8 cellular contexts compared by ENCODE assay signal in genomic region chr10:111076682-111077661, GRCh38. TPM values are rescaled to one million over a fixed set of nuclear protein-coding genes. Genes with fewer than 3 reads are reported as not detected.
DNase-seq lines count a peak whose midpoint lies in the region; ATAC-seq, FAIRE-seq and TF ChIP-seq lines count a peak whose summit lies in the region.

TSS of gene ADRA2A (plus strand) at chr10:111077029. CDS start at chr10:111077997, 968 bp downstream.

- H3K9me2 ChIP-seq in PC-9 (ENCODE audit: insufficient read depth) = no peaks in the 10 kb centered on the region

- H3K36me3 Mint-ChIP-seq in Calu3 (ENCODE audit: insufficient read depth, unreplicated experiment) = peaks cover 23% of the 10 kb centered on the region
- H3K36me3 Mint-ChIP-seq in activated naive CD8-positive, alpha-beta T cell = peaks cover 4% of the 10 kb centered on the region

- H3K79me2 ChIP-seq in parathyroid adenoma (no peaks in the 10 kb centered on the region), PC-9 (ENCODE audit: low read depth) (no peaks in the 10 kb centered on the region)

- H3K4me1 ChIP-seq in parathyroid adenoma (no peaks in the 10 kb centered on the region), PC-9 (replicated peaks; ENCODE audit: insufficient read depth) (no peaks in the 10 kb centered on the region)

- H3K4me3 ChIP-seq in parathyroid adenoma (ENCODE audit: low read depth, low read length) = peak within 1 kb of the TSS; percentile 45
- no peak within 1 kb of the TSS for H3K4me3 ChIP-seq in PC-9

- CTCF ChIA-PET in Calu3 (lab: Charles Lee) = interaction anchor here (0.6 to 1.8 kb wide), 15 partner anchors 30 to 1060 kb away, joined by 3 to 15 read pairs (median 4); partner anchors contain the start of genes BBIP1 and SHOC2
- CTCF ChIA-PET in PC-9 (lab: Charles Lee) = interaction anchor here (0.5 to 0.7 kb wide), 2 partner anchors 134 to 158 kb away, joined by 3 read pairs; partner anchors contain the start of genes BBIP1 and SHOC2

- FAIRE-seq in H54 (lab: Jason Lieb, UNC) = no peak

- H3K27me3 ChIP-seq in parathyroid adenoma (ENCODE audit: control insufficient read depth, insufficient read depth, low read length) (no peaks in the 10 kb centered on the region), PC-9 (ENCODE audit: insufficient read depth, low read depth) (0 out of 2 replicates have a peak, but pooled peaks cover 3% of the 10 kb centered on the region)

- H3K27ac Mint-ChIP-seq in Calu3 (ENCODE audit: unreplicated experiment) = no peak within 1 kb of the TSS
- no peak within 1 kb of the TSS for H3K27ac Mint-ChIP-seq in activated naive CD8-positive, alpha-beta T cell

- H3K27ac ChIP-seq in parathyroid adenoma (no peak within 1 kb of the TSS), PC-9 (no peak within 1 kb of the TSS)

- intact Hi-C loops in Calu3 (cut with micrococcal nuclease; ENCODE audit: unreplicated experiment) = loop anchor here (1.0 to 10.0 kb wide), 8 partner anchors 60 to 1058 kb away; no protein-coding TSS in a partner anchor
- intact Hi-C loops in left cardiac atrium (cut with DNase I) = loop anchor here in 1 of 2 donors (10.0 kb wide), 1 partner anchor 1058 kb away; no protein-coding TSS in a partner anchor
- intact Hi-C loops in PC-9 (cut with micrococcal nuclease; ENCODE audit: unreplicated experiment) = no loop called here

- no peaks in the 10 kb centered on the region for H3K9me3 Mint-ChIP-seq in Calu3 (ENCODE audit: low read depth, unreplicated experiment)
- no peaks in the 10 kb centered on the region for H3K9me3 Mint-ChIP-seq in activated naive CD8-positive, alpha-beta T cell (ENCODE audit: low read depth)

- H3K9me3 ChIP-seq in parathyroid adenoma (ENCODE audit: control insufficient read depth, low read length) (no peaks in the 10 kb centered on the region), PC-9 (ENCODE audit: insufficient read depth, low read depth) (no peaks in the 10 kb centered on the region)

- BruUV-seq in Calu3 (replicated peaks; lab: Mats Ljungman, UMichigan) (TSS peak; percentile 45), PC-9 (replicated peaks; lab: Mats Ljungman, UMichigan) (no TSS peak)

- peaks cover 7% of the 10 kb centered on the region for H3K4me1 Mint-ChIP-seq in Calu3 (ENCODE audit: low read depth, unreplicated experiment)
- H3K4me1 Mint-ChIP-seq in activated naive CD8-positive, alpha-beta T cell (ENCODE audit: low read depth) = peaks cover 14% of the 10 kb centered on the region

- POLR2A ChIA-PET in PC-9 (lab: Charles Lee; ENCODE audit: unreplicated experiment) = no interaction called here

- TF ChIP-seq POLR2A in H54 (IDR thresholded peaks at IDR 0.05; ENCODE audit: low read depth, low read length) = peak; percentile 42; the same call in 1 of the 2 replicates

- DNase-seq in Calu3 (peak; percentile 66), H54 (ENCODE audit: insufficient read length, low spot score) (no peak), NCI-H446 (lab: John Stamatoyannopoulos, UW) (peak; percentile 57 to 83), left cardiac atrium (peak; percentile 28), PC-9 (no peak)

- no peaks in the 10 kb centered on the region for H4K20me1 ChIP-seq in PC-9 (ENCODE audit: insufficient read depth)

- no peaks in the 10 kb centered on the region for H3K36me3 ChIP-seq in parathyroid adenoma (ENCODE audit: control insufficient read depth, insufficient read depth, low read length)
- no peaks in the 10 kb centered on the region for H3K36me3 ChIP-seq in PC-9 (ENCODE audit: low read depth)

- H3K27me3 Mint-ChIP-seq in Calu3 (ENCODE audit: unreplicated experiment) = peaks cover 37% of the 10 kb centered on the region
- peaks cover 36% of the 10 kb centered on the region for H3K27me3 Mint-ChIP-seq in activated naive CD8-positive, alpha-beta T cell

- H3K4me2 ChIP-seq in parathyroid adenoma (ENCODE audit: low read length) = peak within 1 kb of the TSS; percentile 68
- no peak within 1 kb of the TSS for H3K4me2 ChIP-seq in PC-9

- H2AFZ ChIP-seq in parathyroid adenoma = peak within 1 kb of the TSS; percentile 48
- H2AFZ ChIP-seq in PC-9 = no peak within 1 kb of the TSS

- ATAC-seq in left cardiac atrium (peak; percentile 70), HG02571 (IDR thresholded peaks at IDR 0.05; ENCODE audit: unreplicated experiment) (no peak)

- no peaks in the 10 kb centered on the region for H3F3A ChIP-seq in PC-9 (ENCODE audit: insufficient read depth, low read depth)

- peak within 1 kb of the TSS; percentile 88 for H3K4me3 Mint-ChIP-seq in Calu3 (ENCODE audit: low read depth, unreplicated experiment)
- H3K4me3 Mint-ChIP-seq in activated naive CD8-positive, alpha-beta T cell = peak within 1 kb of the TSS; percentile 78

- no peak for TF ChIP-seq CTCF in Calu3 (IDR thresholded peaks at IDR 0.05; ENCODE audit: unreplicated experiment)
- no peak for TF ChIP-seq CTCF in parathyroid adenoma (IDR thresholded peaks at IDR 0.05)
- no peak for TF ChIP-seq CTCF in PC-9 (conservative IDR thresholded peaks at IDR 0.05)

- no peak within 1 kb of the TSS for H3K9ac ChIP-seq in parathyroid adenoma

RNA-seq across cellular contexts. Expression of gene ADRA2A, which starts in this region (rescaled TPM):
- total RNA-seq in Calu3 (2022) (5.4 and 6.7 TPM in 2 replicates), left cardiac atrium (1 to 10 TPM; 3.6 to 4.3 TPM), PC-9 (2021) (not detected in 2 replicates)

Comparison
In these comparisons a context has a peak if more than half of its experiments do, and no peak if none do; other contexts are left out.
1. DNase-seq: peak in Calu3 (single experiment), NCI-H446 (2 of 2) and left cardiac atrium (single experiment); none in H54 (single experiment) and PC-9 (0 of 2).